Comparison of ENCODE assay signal across 9 cellular contexts in genomic region chr1:26697441-26697977, GRCh38. TPM values are rescaled to one million over a fixed set of nuclear protein-coding genes. Genes with fewer than 3 reads are reported as not detected.
DNase-seq lines count a peak whose midpoint lies in the region; ATAC-seq and TF ChIP-seq lines count a peak whose summit lies in the region.
"Had no signal": no experiment of that assay in that cellular context is flagged by ENCODE, and none has a peak within 500 bp of the region (broad histone marks: within the 10 kb centered on the region; RNA-seq: fewer than 3 reads in every experiment).

No MANE protein-coding gene starts in this region.

- no peaks in the 10 kb centered on the region for H3K27me3 Mint-ChIP-seq in activated naive CD4-positive, alpha-beta T cell treated with anti-CD3 and anti-CD28 coated beads, Interleukin-2, amount 10 ng/mL, durations not matched to agents 7 days and 5 days
- no peaks in the 10 kb centered on the region for H3K27me3 Mint-ChIP-seq in chondrocyte (ENCODE audit: low read depth)
- H3K27me3 Mint-ChIP-seq: naive B cell had no signal

- no peaks in the 10 kb centered on the region for H3K36me3 ChIP-seq in heart left ventricle
- no peaks in the 10 kb centered on the region for H3K36me3 ChIP-seq in left lung
- no peaks in the 10 kb centered on the region for H3K36me3 ChIP-seq in uterus

- H3K27me3 ChIP-seq in heart left ventricle (peaks cover 0 to 4% (median 0%) of the 10 kb centered on the region in 9 donors), left lung (no peaks in the 10 kb centered on the region), uterus (no peaks in the 10 kb centered on the region)

- ATAC-seq in heart left ventricle: no peak
- no peak for ATAC-seq in Right ventricle myocardium inferior
- no peak for ATAC-seq in left lung

- CTCF ChIA-PET in activated naive CD4-positive, alpha-beta T cell treated with anti-CD3 and anti-CD28 coated beads, Interleukin-2, amount 10 ng/mL, durations not matched to agents 7 days and 5 days (lab: Charles Lee): interaction anchor here (0.7 to 4.4 kb wide), 4 partner anchors 20 to 94 kb away, joined by 3 to 34 read pairs (median 8); partner anchors contain the start of gene PIGV

- intact Hi-C loops in heart left ventricle (cut with DNase I): loop anchor here in 8 of 10 donors (1.0 to 5.0 kb wide), 6 partner anchors 25 to 91 kb away; partner anchors contain the start of gene PIGV (in 1 of the 8)
- intact Hi-C loops in Right ventricle myocardium inferior (cut with DNase I): loop anchor here (5.0 kb wide), 1 partner anchor 45 kb away; no protein-coding TSS in a partner anchor
- intact Hi-C loops in left lung (cut with DNase I): loop anchor here in 1 of 2 donors (10.0 kb wide), 1 partner anchor 87 kb away; the partner anchor contains the start of gene PIGV
- intact Hi-C loops in uterus (cut with DNase I; ENCODE audit: low total_unique reads): loop anchor here (2.0 kb wide), 1 partner anchor 91 kb away; no protein-coding TSS in a partner anchor

- H3K27ac Mint-ChIP-seq in activated naive CD4-positive, alpha-beta T cell treated with anti-CD3 and anti-CD28 coated beads, Interleukin-2, amount 10 ng/mL, durations not matched to agents 7 days and 5 days: no peak overlapping the region
- no peak overlapping the region for H3K27ac Mint-ChIP-seq in chondrocyte (ENCODE audit: unreplicated experiment)

- no peaks in the 10 kb centered on the region for H3K9me3 ChIP-seq in heart left ventricle
- no peaks in the 10 kb centered on the region for H3K9me3 ChIP-seq in left lung
- H3K9me3 ChIP-seq in uterus: no peaks in the 10 kb centered on the region

- H3K4me3 ChIP-seq in heart left ventricle (peak overlapping the region; percentile 80 to 96 (median 92)), left lung (peak overlapping the region; percentile 93 to 94), uterus (peak overlapping the region; percentile 60 to 98)

- peak overlapping the region; percentile 89 to 98 (median 96) for H3K27ac ChIP-seq in heart left ventricle
- H3K27ac ChIP-seq in left lung: peak overlapping the region; percentile 94 to 95
- peak overlapping the region; percentile 98 to 99 for H3K27ac ChIP-seq in uterus

- no peak for TF ChIP-seq POLR2A in heart left ventricle (IDR thresholded peaks at IDR 0.05)
- TF ChIP-seq POLR2A in uterus (IDR thresholded peaks at IDR 0.05): no peak

- no peak for TF ChIP-seq CTCF in heart left ventricle (IDR thresholded peaks at IDR 0.05)
- no peak for TF ChIP-seq CTCF in left lung (IDR thresholded peaks at IDR 0.05)
- TF ChIP-seq CTCF in uterus (IDR thresholded peaks at IDR 0.05): no peak
- TF ChIP-seq CTCF in chondrocyte (IDR thresholded peaks at IDR 0.05): no peak

- peaks cover 21% of the 10 kb centered on the region for H3K4me1 Mint-ChIP-seq in activated naive CD4-positive, alpha-beta T cell treated with anti-CD3 and anti-CD28 coated beads, Interleukin-2, amount 10 ng/mL, durations not matched to agents 7 days and 5 days
- peaks cover 24% of the 10 kb centered on the region for H3K4me1 Mint-ChIP-seq in chondrocyte (ENCODE audit: low read depth)

- WGBS in heart left ventricle, 4 donors: 0 to 1% (median 1%) methylated on average over 12 to 28 of the region's 28 CpGs

- H3K9me3 Mint-ChIP-seq in activated naive CD4-positive, alpha-beta T cell treated with anti-CD3 and anti-CD28 coated beads, Interleukin-2, amount 10 ng/mL, durations not matched to agents 7 days and 5 days: no peaks in the 10 kb centered on the region
- H3K9me3 Mint-ChIP-seq in chondrocyte (ENCODE audit: low read depth): no peaks in the 10 kb centered on the region
- H3K9me3 Mint-ChIP-seq: naive B cell had no signal

- no peaks in the 10 kb centered on the region for H3K36me3 Mint-ChIP-seq in activated naive CD4-positive, alpha-beta T cell treated with anti-CD3 and anti-CD28 coated beads, Interleukin-2, amount 10 ng/mL, durations not matched to agents 7 days and 5 days
- H3K36me3 Mint-ChIP-seq in chondrocyte (ENCODE audit: low read depth): no peaks in the 10 kb centered on the region
- H3K36me3 Mint-ChIP-seq: naive B cell had no signal

- peaks cover 21 to 67% (median 62%) of the 10 kb centered on the region in 12 donors for H3K4me1 ChIP-seq in heart left ventricle
- H3K4me1 ChIP-seq in left lung: peaks cover 57 to 66% of the 10 kb centered on the region in 2 donors
- H3K4me1 ChIP-seq in uterus: peaks cover 21 to 22% of the 10 kb centered on the region in 2 donors

- DNase-seq in heart left ventricle (peak in 2 of 5 donors; percentile 25 to 65), Right ventricle myocardium inferior (ENCODE audit: missing footprints) (no peak), left lung (no peak), uterus (no peak), foreskin melanocyte (no peak), NCI-H345 (lab: John Stamatoyannopoulos, UW) (no peak), chondrocyte (ENCODE audit: low spot score) (no peak)
- peak; percentile 37 for DNase-seq in activated naive CD4-positive, alpha-beta T cell treated with anti-CD3 and anti-CD28 coated beads, Interleukin-2, amount 10 ng/mL, durations not matched to agents 7 days and 5 days

- no peak overlapping the region for H3K4me3 Mint-ChIP-seq in activated naive CD4-positive, alpha-beta T cell treated with anti-CD3 and anti-CD28 coated beads, Interleukin-2, amount 10 ng/mL, durations not matched to agents 7 days and 5 days
- H3K4me3 Mint-ChIP-seq in chondrocyte (ENCODE audit: unreplicated experiment): no peak overlapping the region

RNA-seq across cellular contexts. Expression of gene ARID1A, which starts 1.7 kb away (rescaled TPM):
- 10 to 100 TPM; 29.0 to 73.9 (median 49.9) TPM for total RNA-seq in heart left ventricle
- polyA plus RNA-seq in heart left ventricle: 10 to 100 TPM; 14.1 to 33.0 TPM
- total RNA-seq in Right ventricle myocardium inferior: 27.5 TPM
- total RNA-seq in left lung: 10 to 100 TPM; 65.5 to 71.4 TPM
- total RNA-seq in uterus: 100 to 1,000 TPM in 1 of 4 donors, 10 to 100 TPM in 3; 16.7 to 119 (median 41.2) TPM
- total RNA-seq in chondrocyte: 56.1 to 59.5 TPM (median 57.2 TPM) in 3 replicates
